ENCODE assay signal across 8 cellular contexts in the genomic region with DNA sequence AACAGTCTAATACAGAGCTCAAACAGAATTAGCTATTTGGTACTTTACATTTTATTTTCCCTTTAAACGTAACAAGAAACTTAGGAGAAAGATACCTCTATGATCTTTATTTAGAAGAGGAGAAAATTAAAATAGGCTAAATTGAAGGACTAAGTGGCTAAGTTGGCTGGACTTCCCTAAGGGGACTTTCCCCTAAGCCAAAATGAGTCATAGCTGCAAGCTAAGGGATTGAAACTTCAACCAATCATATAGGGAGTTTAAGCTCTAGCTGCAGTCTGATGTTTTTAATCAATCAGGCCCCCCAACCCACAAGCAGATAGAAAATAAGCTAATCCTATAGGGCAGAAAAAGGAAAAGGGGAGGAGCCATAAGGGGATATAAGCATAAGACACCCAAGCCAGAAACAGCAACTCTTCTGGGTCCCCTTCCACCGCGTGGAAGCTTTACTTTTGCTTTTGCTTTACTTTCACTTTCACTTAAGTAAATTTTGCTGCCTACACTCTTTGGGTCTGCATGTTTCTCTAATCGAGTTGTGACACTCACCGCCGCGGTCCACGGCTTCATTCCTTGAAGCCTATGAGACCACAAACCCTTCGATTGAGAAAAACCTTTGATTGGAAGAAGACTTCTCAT.
DNase-seq lines count a peak whose midpoint lies in the region; ATAC-seq, FAIRE-seq and TF ChIP-seq lines count a peak whose summit lies in the region.

No MANE protein-coding gene starts in this region.

- peak in 1 of 2 experiments; percentile 12 for DNase-seq in A549 (ENCODE audit: low read depth in 1 of 2, low spot score in 1 of 2)
- peak; percentile 51 for DNase-seq in HT1080 (ENCODE audit: low read depth)
- DNase-seq in activated T-helper 9 cell treated with anti-CD3 and anti-CD28 coated beads, Interleukin-2, amount 50 U/mL, for 16 hours (ENCODE audit: low read depth) = peak; percentile 2
- DNase-seq in foreskin melanocyte = no peak
- no peak for DNase-seq in HuH-7.5 (ENCODE audit: low spot score)
- DNase-seq in HTR-8/SVneo (ENCODE audit: insufficient read length, low spot score) = no peak
- no peak for DNase-seq in GM23248

- CTCF ChIA-PET in A549 (lab: Yijun Ruan, JAX) = interaction anchor here (0.7 kb wide), 1 partner anchor 78 kb away, joined by 3 read pairs; no protein-coding TSS in a partner anchor

- TF ChIP-seq CTCF in A549 (IDR thresholded peaks at IDR 0.05) = no peak

- H2AFZ ChIP-seq in GM23248 = no peak overlapping the region

- no peaks in the 10 kb centered on the region for H4K20me1 ChIP-seq in GM23248 (ENCODE audit: insufficient read depth)

- no peaks in the 10 kb centered on the region for H3K36me3 ChIP-seq in GM23248 (ENCODE audit: low read depth)

- POLR2A ChIA-PET in A549 (lab: Yijun Ruan, JAX) = no interaction called here

- TF ChIP-seq EP300 in A549 (IDR thresholded peaks at IDR 0.05) = no peak

- H3K9ac ChIP-seq in GM23248 = no peak overlapping the region

- H3K4me3 ChIP-seq in A549 = peak overlapping the region; percentile 30
- no peak overlapping the region for H3K4me3 ChIP-seq in GM23248

- no peaks in the 10 kb centered on the region for H3K27me3 ChIP-seq in GM23248 (replicated peaks; ENCODE audit: insufficient read depth)

- no peak; a peak in 1 of 6 replicates for ATAC-seq in A549
- peak; percentile 65 for ATAC-seq in GM19035 (IDR thresholded peaks at IDR 0.05; ENCODE audit: unreplicated experiment)

- H3F3A ChIP-seq in GM23248 (ENCODE audit: insufficient read depth) = no peaks in the 10 kb centered on the region

- no peaks in the 10 kb centered on the region for H3K79me2 ChIP-seq in GM23248 (ENCODE audit: insufficient read depth)

- H3K4me2 ChIP-seq in A549 = peak overlapping the region; percentile 63
- no peak overlapping the region for H3K4me2 ChIP-seq in GM23248 (ENCODE audit: unreplicated experiment)

- H3K27ac ChIP-seq in A549 (0 out of 6 replicates have a peak overlapping the region, but pooled peaks of 1 of the 2 experiments have one; percentile 38), GM23248 (no peak overlapping the region)

- H3K9me3 ChIP-seq in A549 (no peaks in the 10 kb centered on the region), GM23248 (ENCODE audit: low read depth) (no peaks in the 10 kb centered on the region)

- in situ Hi-C loops in GM23248 (cut with MboI) = no loop called here

- no peaks in the 10 kb centered on the region for H3K9me2 ChIP-seq in GM23248 (ENCODE audit: insufficient read depth)

- H3K4me1 ChIP-seq in A549 = no peaks in the 10 kb centered on the region
- no peaks in the 10 kb centered on the region for H3K4me1 ChIP-seq in GM23248 (ENCODE audit: insufficient read depth)

- FAIRE-seq in A549 (lab: Jason Lieb, UNC) (no peak), HTR-8/SVneo (lab: Jason Lieb, UNC) (no peak)

- 43% methylated on average over 9 of the region's 9 CpGs for WGBS in A549 (ENCODE audit: missing lambda C conversion rate)
- 69 to 73% methylated on average over 9 of the region's 9 CpGs for WGBS in GM23248 (ENCODE audit: low coverage in 1 of 2, low lambda C conversion rate in 2 of 2, missing lambda C conversion rate in 2 of 2), 2 experiments

- TF ChIP-seq POLR2A in A549 (IDR thresholded peaks at IDR 0.05; ENCODE audit: low read length) = no peak

- TF ChIP-seq RAD21 in A549 (conservative IDR thresholded peaks at IDR 0.05 in 1 of 2, IDR thresholded peaks at IDR 0.05 in 1 of 2) = no peak

TF ChIP-seq in A549, 52 proteins besides CTCF, POLR2A, EP300 and RAD21:
- no peak for TF ChIP-seq E2F6 (IDR thresholded peaks at IDR 0.05; ENCODE audit: borderline replicate concordance, low read depth)
- no peak for TF ChIP-seq FOSL2 (IDR thresholded peaks at IDR 0.05)
- TF ChIP-seq FOSL2 (CRISPR knock-in tag; IDR thresholded peaks at IDR 0.05) = 0 out of 2 replicates have a peak, but pooled peaks have one; percentile 28
- TF ChIP-seq HDAC2 (IDR thresholded peaks at IDR 0.05) = no peak
- TF ChIP-seq BHLHE40 (IDR thresholded peaks at IDR 0.05; ENCODE audit: low read depth, low read length) = no peak
- TF ChIP-seq ZNF302 (CRISPR knock-in tag; IDR thresholded peaks at IDR 0.05) = no peak
- TF ChIP-seq ESRRA (IDR thresholded peaks at IDR 0.05; ENCODE audit: borderline replicate concordance, low read length) = no peak

Comparison
In these comparisons a context has a peak if more than half of its experiments do, and no peak if none do; other contexts are left out.
1. DNase-seq: peak in HT1080 (single experiment) and activated T-helper 9 cell treated with anti-CD3 and anti-CD28 coated beads, Interleukin-2, amount 50 U/mL, for 16 hours (single experiment); none in foreskin melanocyte (single experiment), HuH-7.5 (single experiment), HTR-8/SVneo (single experiment) and GM23248 (single experiment).